18 cellular contexts compared by ENCODE assay signal in genomic region chr9:103037508-103038477, GRCh38. TPM values are rescaled to one million over a fixed set of nuclear protein-coding genes. Genes with fewer than 3 reads are reported as not detected.
A peak's percentile ranks its signal among the peaks of the same experiment; 100 is the strongest.
DNase-seq lines count a peak whose midpoint lies in the region; ATAC-seq, FAIRE-seq and TF ChIP-seq lines count a peak whose summit lies in the region.
"Had no signal": no experiment of that assay in that cellular context is flagged by ENCODE, and none has a peak within 500 bp of the region (broad histone marks: within the 10 kb centered on the region; RNA-seq: fewer than 3 reads in every experiment).

No MANE protein-coding gene starts in this region.

- no peaks in the 10 kb centered on the region for H3K79me2 ChIP-seq in smooth muscle cell (ENCODE audit: low read depth)

- H3K36me3 Mint-ChIP-seq in T-helper 17 cell (ENCODE audit: low read depth), result no peaks in the 10 kb centered on the region
- H3K36me3 Mint-ChIP-seq in activated CD8-positive, alpha-beta T cell treated with anti-CD3 and anti-CD28 coated beads, Interleukin-2, amount 10 ng/mL, durations not matched to agents 7 days and 5 days (ENCODE audit: low read depth), result no peaks in the 10 kb centered on the region

- H3K4me1 ChIP-seq in kidney (ENCODE audit: control insufficient read depth in 1 of 2, insufficient read depth in 1 of 2, low read depth in 1 of 2, low read length in 2 of 2) (no peaks in the 10 kb centered on the region), smooth muscle cell (ENCODE audit: low read depth) (no peaks in the 10 kb centered on the region)
- H3K4me1 ChIP-seq: tibial nerve had no signal

- H3K4me3 ChIP-seq in kidney (ENCODE audit: low read length in 2 of 2) (no peak overlapping the region), smooth muscle cell (no peak overlapping the region)
- H3K4me3 ChIP-seq: K562, tibial nerve had no signal

- POLR2A ChIA-PET in activated CD8-positive, alpha-beta T cell treated with anti-CD3 and anti-CD28 coated beads, Interleukin-2, amount 10 ng/mL, durations not matched to agents 7 days and 5 days (lab: Charles Lee), result no interaction called here

- no peak overlapping the region for H3K9ac ChIP-seq in kidney (ENCODE audit: low read length in 2 of 2)
- H3K9ac ChIP-seq in smooth muscle cell (ENCODE audit: low read depth), result no peak overlapping the region

- H3K4me3 Mint-ChIP-seq in T-helper 17 cell, result no peak overlapping the region
- no peak overlapping the region for H3K4me3 Mint-ChIP-seq in activated CD8-positive, alpha-beta T cell treated with anti-CD3 and anti-CD28 coated beads, Interleukin-2, amount 10 ng/mL, durations not matched to agents 7 days and 5 days
- H3K4me3 Mint-ChIP-seq: nephron progenitor cell had no signal

- no peaks in the 10 kb centered on the region for H4K20me1 ChIP-seq in smooth muscle cell (ENCODE audit: low read depth)

- intact Hi-C loops in kidney (cut with DNase I), result no loop called here

- CTCF ChIA-PET in activated CD8-positive, alpha-beta T cell treated with anti-CD3 and anti-CD28 coated beads, Interleukin-2, amount 10 ng/mL, durations not matched to agents 7 days and 5 days (lab: Charles Lee), result no interaction called here

- no peaks in the 10 kb centered on the region for H3F3A ChIP-seq in smooth muscle cell (ENCODE audit: low read depth)

- H3K27ac ChIP-seq in kidney (ENCODE audit: low read depth in 2 of 2, low read length in 2 of 2) (no peak overlapping the region), smooth muscle cell (ENCODE audit: low read depth) (no peak overlapping the region)
- H3K27ac ChIP-seq: tibial nerve, WERI-Rb-1 had no signal

- H3K27me3 ChIP-seq in smooth muscle cell (ENCODE audit: low read depth), result no peaks in the 10 kb centered on the region
- H3K27me3 ChIP-seq: tibial nerve had no signal

- no peak overlapping the region for H3K4me2 ChIP-seq in smooth muscle cell

- no peak for ATAC-seq in T-helper 17 cell
- no peak for ATAC-seq in activated CD8-positive, alpha-beta T cell treated with anti-CD3 and anti-CD28 coated beads, Interleukin-2, amount 10 ng/mL, durations not matched to agents 7 days and 5 days
- ATAC-seq: K562 had no signal

- H3K9me3 ChIP-seq in kidney (ENCODE audit: control insufficient read depth in 1 of 2, low read length in 2 of 2) (no peaks in the 10 kb centered on the region), smooth muscle cell (replicated peaks; ENCODE audit: low read depth) (no peaks in the 10 kb centered on the region), T-helper 17 cell (ENCODE audit: control insufficient read depth, low read length, poor library complexity, severe bottlenecking) (no peaks in the 10 kb centered on the region)
- H3K9me3 ChIP-seq: tibial nerve had no signal

- DNase-seq in Ammon's horn (ENCODE audit: low spot score) (peak; percentile 83), OCI-M1 (lab: John Stamatoyannopoulos, UW) (peak; percentile 88), cerebellar cortex (ENCODE audit: low spot score) (peak; percentile 96), kidney (peak; percentile 35), smooth muscle cell (lab: John Stamatoyannopoulos, UW; ENCODE audit: unreplicated experiment) (no peak), NOMO-1 treated with dmso at 0.1 percent for 144 hours (lab: John Stamatoyannopoulos, UW; ENCODE audit: unreplicated experiment) (no peak), T-helper 17 cell (no peak)
- no peak for DNase-seq in activated CD8-positive, alpha-beta T cell treated with anti-CD3 and anti-CD28 coated beads, Interleukin-2, amount 10 ng/mL, durations not matched to agents 7 days and 5 days
- DNase-seq: ACHN; NCI-H526; nephron progenitor cell; stimulated activated CD4-positive, alpha-beta T cell treated with anti-CD3 and anti-CD28 coated beads, Interleukin-12 subunit alpha, Interleukin-12 subunit beta, amount 100 ng/mL, for 4 hours; WERI-Rb-1 had no signal

- H3K27me3 Mint-ChIP-seq in T-helper 17 cell, result no peaks in the 10 kb centered on the region
- H3K27me3 Mint-ChIP-seq in activated CD8-positive, alpha-beta T cell treated with anti-CD3 and anti-CD28 coated beads, Interleukin-2, amount 10 ng/mL, durations not matched to agents 7 days and 5 days (ENCODE audit: low read depth), result no peaks in the 10 kb centered on the region

- H2AFZ ChIP-seq in smooth muscle cell (ENCODE audit: low read depth), result no peak overlapping the region

- H3K36me3 ChIP-seq in kidney (ENCODE audit: control insufficient read depth in 1 of 2, insufficient read depth in 2 of 2, low read length in 2 of 2), result no peaks in the 10 kb centered on the region
- H3K36me3 ChIP-seq in smooth muscle cell (ENCODE audit: low read depth), result no peaks in the 10 kb centered on the region
- H3K36me3 ChIP-seq: tibial nerve, WERI-Rb-1 had no signal

- H3K27ac Mint-ChIP-seq in T-helper 17 cell, result no peak overlapping the region
- H3K27ac Mint-ChIP-seq in activated CD8-positive, alpha-beta T cell treated with anti-CD3 and anti-CD28 coated beads, Interleukin-2, amount 10 ng/mL, durations not matched to agents 7 days and 5 days, result no peak overlapping the region
- H3K27ac Mint-ChIP-seq: nephron progenitor cell had no signal

- peaks cover 13% of the 10 kb centered on the region for H3K9me3 Mint-ChIP-seq in activated CD8-positive, alpha-beta T cell treated with anti-CD3 and anti-CD28 coated beads, Interleukin-2, amount 10 ng/mL, durations not matched to agents 7 days and 5 days (ENCODE audit: insufficient read depth)
- H3K9me3 Mint-ChIP-seq: nephron progenitor cell had no signal

- FAIRE-seq in kidney (lab: Jason Lieb, UNC), result no peak
- FAIRE-seq: endometrium, K562 had no signal

- TF ChIP-seq CTCF in kidney (IDR thresholded peaks at IDR 0.05; ENCODE audit: borderline replicate concordance, extremely low read depth, insufficient read depth) (no peak), smooth muscle cell (IDR thresholded peaks at IDR 0.05; ENCODE audit: borderline replicate concordance, insufficient read depth, poor library complexity, severe bottlenecking) (no peak)

- H3K4me1 Mint-ChIP-seq in T-helper 17 cell, result no peaks in the 10 kb centered on the region
- no peaks in the 10 kb centered on the region for H3K4me1 Mint-ChIP-seq in activated CD8-positive, alpha-beta T cell treated with anti-CD3 and anti-CD28 coated beads, Interleukin-2, amount 10 ng/mL, durations not matched to agents 7 days and 5 days (ENCODE audit: low read depth)
- H3K4me1 Mint-ChIP-seq: nephron progenitor cell had no signal

- 59% methylated on average over 4 of the region's 4 CpGs for WGBS in smooth muscle cell (ENCODE audit: low lambda C conversion rate)

RNA-seq across cellular contexts. Expression of gene CYLC2, which starts 42.7 kb away (rescaled TPM):
- total RNA-seq in kidney, result not detected
- not detected for polyA plus RNA-seq in kidney (ENCODE audit: insufficient read depth, low read depth, low replicate concordance)
- not detected in 2 replicates for total RNA-seq in smooth muscle cell
- polyA plus RNA-seq in smooth muscle cell, result not detected in 2 replicates
- not detected for total RNA-seq in T-helper 17 cell
- total RNA-seq in activated CD8-positive, alpha-beta T cell treated with anti-CD3 and anti-CD28 coated beads, Interleukin-2, amount 10 ng/mL, durations not matched to agents 7 days and 5 days, result not detected
- total RNA-seq: K562, liver, SK-MEL-5, tibial nerve had no signal
- polyA plus RNA-seq: K562, liver had no signal

Comparison
In these comparisons a context has a peak if more than half of its experiments do, and no peak if none do; other contexts are left out.
1. DNase-seq: peak in Ammon's horn (single experiment), OCI-M1 (single experiment), cerebellar cortex (single experiment) and kidney (single experiment); none in smooth muscle cell (single experiment), NOMO-1 treated with dmso at 0.1 percent for 144 hours (single experiment), T-helper 17 cell (0 of 3) and activated CD8-positive, alpha-beta T cell treated with anti-CD3 and anti-CD28 coated beads, Interleukin-2, amount 10 ng/mL, durations not matched to agents 7 days and 5 days (single experiment).